ENCODE assay signal across 1 cellular context in genomic region chr19:15197275-15198005, GRCh38.
A peak's percentile ranks its signal among the peaks of the same experiment; 100 is the strongest.
TF ChIP-seq lines count a peak whose summit lies in the region.

No MANE protein-coding gene starts in this region.

TF ChIP-seq in HepG2, 621 proteins besides CTCF, POLR2A, EP300 and RAD21:
- TF ChIP-seq THAP9 (CRISPR knock-in tag; IDR thresholded peaks at IDR 0.05; ENCODE audit: borderline replicate concordance) (0 out of 2 replicates have a peak, but pooled peaks have one; percentile 46), ZSCAN29 (CRISPR knock-in tag; conservative IDR thresholded peaks at IDR 0.05) (no peak)
